24 cellular contexts compared by ENCODE assay signal in the genomic region with DNA sequence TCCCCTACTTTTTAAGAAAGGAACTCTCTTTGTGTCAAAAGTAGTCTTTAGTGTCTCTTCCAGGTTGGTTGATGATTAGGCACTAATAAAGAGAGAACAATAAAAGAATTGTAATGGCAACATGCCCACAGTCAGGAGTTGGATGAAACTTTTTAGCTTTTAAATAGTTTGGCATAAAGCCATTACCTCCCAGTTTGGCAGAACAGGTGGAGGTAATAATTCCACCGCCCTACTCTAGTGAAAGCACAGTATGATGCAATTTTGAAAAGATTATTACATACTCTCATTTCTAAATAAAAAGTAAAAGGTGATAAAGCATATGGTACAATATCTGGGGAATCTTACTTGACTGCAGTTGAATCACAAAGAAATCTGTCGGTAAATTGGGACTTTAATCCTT.
"Had no signal": no experiment of that assay in that cellular context is flagged by ENCODE, and none has a peak within 500 bp of the region (broad histone marks: within the 10 kb centered on the region; RNA-seq: fewer than 3 reads in every experiment).

No MANE protein-coding gene starts in this region.

- ATAC-seq: effector memory CD8-positive, alpha-beta T cell; gastrocnemius medialis; left ventricle myocardium superior; lower lobe of right lung; natural killer cell treated with Interleukin-12 subunit alpha and Interleukin-12 subunit beta and Interleukin-15 and Interleukin-18, amount 100 ng/mL, for 72 hours; right cardiac atrium; stimulated activated effector memory CD8-positive, alpha-beta T cell treated with anti-CD3 and anti-CD28 coated beads, Interleukin-12 subunit alpha, Interleukin-12 subunit beta, amount 100 ng/mL, for 72 hours had no signal

- H3K36me3 ChIP-seq: gastrocnemius medialis, lower lobe of right lung, neutrophil, sigmoid colon, tibial artery had no signal

- H3K4me1 ChIP-seq: gastrocnemius medialis, lower lobe of right lung, parathyroid adenoma, sigmoid colon, testis had no signal

- H3K27me3 ChIP-seq: gastrocnemius medialis, neutrophil, sigmoid colon, testis, tibial artery had no signal

- H3K36me3 Mint-ChIP-seq: memory B cell; natural killer cell treated with Interleukin-12 subunit alpha and Interleukin-12 subunit beta and Interleukin-15 and Interleukin-18, amount 100 ng/mL, for 72 hours; stimulated activated effector memory CD8-positive, alpha-beta T cell treated with anti-CD3 and anti-CD28 coated beads, Interleukin-12 subunit alpha, Interleukin-12 subunit beta, amount 100 ng/mL, for 72 hours; type B pancreatic cell had no signal

- H3K27ac Mint-ChIP-seq: effector memory CD8-positive, alpha-beta T cell; memory B cell; natural killer cell treated with Interleukin-12 subunit alpha and Interleukin-12 subunit beta and Interleukin-15 and Interleukin-18, amount 100 ng/mL, for 72 hours; progenitor cell of endocrine pancreas; stimulated activated effector memory CD8-positive, alpha-beta T cell treated with anti-CD3 and anti-CD28 coated beads, Interleukin-12 subunit alpha, Interleukin-12 subunit beta, amount 100 ng/mL, for 72 hours; type B pancreatic cell had no signal

- H3K4me3 ChIP-seq: coronary artery, gastrocnemius medialis, lower lobe of right lung, sigmoid colon, testis, tibial artery had no signal

- H3K27me3 Mint-ChIP-seq: effector memory CD8-positive, alpha-beta T cell; type B pancreatic cell had no signal

- H3K27ac ChIP-seq: coronary artery, gastrocnemius medialis, lower lobe of right lung, neutrophil, parathyroid adenoma, sigmoid colon, testis, tibial artery had no signal

- DNase-seq: dermis blood vessel endothelial cell; effector memory CD8-positive, alpha-beta T cell; foreskin fibroblast; gastrocnemius medialis; head of caudate nucleus; left ventricle myocardium superior; lower lobe of right lung; right cardiac atrium; sigmoid colon; stimulated activated CD4-positive, alpha-beta T cell treated with anti-CD3 and anti-CD28 coated beads, Interleukin-2, amount 100 ng/mL, for 24 hours; stimulated activated CD4-positive, alpha-beta T cell treated with anti-CD3 and anti-CD28 coated beads, Interleukin-4, amount 100 ng/mL, for 24 hours; stimulated activated naive CD4-positive, alpha-beta T cell treated with Interleukin-2 at 50 U/mL for 16 hours; substantia nigra; testis; tibial artery had no signal

- H3K9me3 Mint-ChIP-seq: memory B cell, neural crest cell, type B pancreatic cell had no signal

- H3K4me3 Mint-ChIP-seq: effector memory CD8-positive, alpha-beta T cell; memory B cell; natural killer cell treated with Interleukin-12 subunit alpha and Interleukin-12 subunit beta and Interleukin-15 and Interleukin-18, amount 100 ng/mL, for 72 hours; neural crest cell; stimulated activated effector memory CD8-positive, alpha-beta T cell treated with anti-CD3 and anti-CD28 coated beads, Interleukin-12 subunit alpha, Interleukin-12 subunit beta, amount 100 ng/mL, for 72 hours; type B pancreatic cell had no signal

- H3K4me1 Mint-ChIP-seq: stimulated activated effector memory CD8-positive, alpha-beta T cell treated with anti-CD3 and anti-CD28 coated beads, Interleukin-12 subunit alpha, Interleukin-12 subunit beta, amount 100 ng/mL, for 72 hours had no signal

- H3K9me3 ChIP-seq: gastrocnemius medialis, lower lobe of right lung, neutrophil, sigmoid colon, testis, tibial artery had no signal
